In genomic region chr12:6461401-6462233, GRCh38 we compare ENCODE assay signal across 9 cellular contexts. TPM values are rescaled to one million over a fixed set of nuclear protein-coding genes. Genes with fewer than 3 reads are reported as not detected.
DNase-seq lines count a peak whose midpoint lies in the region; ATAC-seq and TF ChIP-seq lines count a peak whose summit lies in the region.
"Had no signal": no experiment of that assay in that cellular context is flagged by ENCODE, and none has a peak within 500 bp of the region (broad histone marks: within the 10 kb centered on the region; RNA-seq: fewer than 3 reads in every experiment).

No MANE protein-coding gene starts in this region.

- CTCF ChIA-PET in CD4-positive, alpha-beta T cell (lab: Charles Lee) = interaction anchor here (0.9 to 3.6 kb wide), 9 partner anchors 8 to 138 kb away, joined by 3 to 27 read pairs (median 6); partner anchors contain the start of genes GAPDH and VAMP1

- POLR2A ChIA-PET in CD4-positive, alpha-beta T cell (lab: Charles Lee) = interaction anchor here (0.6 to 16.2 kb wide), 26 partner anchors 9 to 228 kb away, joined by 3 to 225 read pairs (median 5); partner anchors contain the start of genes CD27, GAPDH, MRPL51 and NOP2

- peak; percentile 59 to 87 (median 74) for DNase-seq in CD4-positive, alpha-beta T cell
- DNase-seq in MV-4-11 (lab: John Stamatoyannopoulos, UW) (peak; percentile 99), activated T-cell treated with anti-CD3 and anti-CD28 coated beads for 24 hours (ENCODE audit: low read depth) (peak; percentile 78), left cardiac atrium (peak; percentile 55), NCI-H345 (lab: John Stamatoyannopoulos, UW) (no peak), coronary artery (ENCODE audit: low spot score) (no peak)
- peak; percentile 54 to 83 (median 67) for DNase-seq in stimulated activated CD4-positive, alpha-beta T cell treated with anti-CD3 and anti-CD28 coated beads, TNF-alpha, amount 100 ng/mL, for 24 hours (ENCODE audit: low read depth in 3 of 3)

- no peaks in the 10 kb centered on the region for H3K27me3 Mint-ChIP-seq in CD4-positive, alpha-beta T cell

- TF ChIP-seq CTCF in CD4-positive, alpha-beta T cell (IDR thresholded peaks at IDR 0.05) = no peak
- TF ChIP-seq CTCF in coronary artery (IDR thresholded peaks at IDR 0.05) = no peak

- H3K4me3 ChIP-seq in coronary artery = no peak overlapping the region

- intact Hi-C loops in CD4-positive, alpha-beta T cell (cut with DNase I, micrococcal nuclease) = loop anchor here in 1 of 2 experiments (1.0 to 2.0 kb wide), 3 partner anchors 9 to 31 kb away; partner anchors contain the start of genes CD27, MRPL51 and TAPBPL
- intact Hi-C loops in left cardiac atrium (cut with DNase I) = loop anchor here in 1 of 2 donors (5.0 kb wide), 1 partner anchor 39 kb away; no protein-coding TSS in a partner anchor

- H3K27ac Mint-ChIP-seq in CD4-positive, alpha-beta T cell = peak overlapping the region; percentile 92

- peak; percentile 82 for ATAC-seq in CD4-positive, alpha-beta T cell (ENCODE audit: poor library complexity)
- ATAC-seq in GM21528 (IDR thresholded peaks at IDR 0.05; ENCODE audit: low FRiP score, unreplicated experiment) (peak; percentile 67), left cardiac atrium (peak; percentile 59 to 68)

- peaks cover 85% of the 10 kb centered on the region for H3K4me1 Mint-ChIP-seq in CD4-positive, alpha-beta T cell (ENCODE audit: low read depth)

- H3K27me3 ChIP-seq in CD4-positive, alpha-beta T cell (ENCODE audit: control insufficient read depth, insufficient read depth, low read length) = no peaks in the 10 kb centered on the region

- H3K9me3 Mint-ChIP-seq in CD4-positive, alpha-beta T cell = no peaks in the 10 kb centered on the region

- H3K36me3 Mint-ChIP-seq in CD4-positive, alpha-beta T cell (ENCODE audit: low read depth) = peaks cover 90% of the 10 kb centered on the region

- peak overlapping the region; percentile 79 for H3K4me3 Mint-ChIP-seq in CD4-positive, alpha-beta T cell

- H3K27ac ChIP-seq in CD4-positive, alpha-beta T cell (ENCODE audit: low read depth, low read length) = peak overlapping the region; percentile 97
- H3K27ac ChIP-seq in coronary artery = peak overlapping the region in 1 of 2 donors; percentile 27

- no peaks in the 10 kb centered on the region for H3K9me3 ChIP-seq in CD4-positive, alpha-beta T cell (ENCODE audit: control insufficient read depth, low read length)
- H3K9me3 ChIP-seq: Caco-2 had no signal

RNA-seq across cellular contexts. Expression of gene VAMP1, which starts 8.9 kb away (rescaled TPM):
- total RNA-seq in CD4-positive, alpha-beta T cell = 10 to 100 TPM; 84.8 to 87.7 TPM
- total RNA-seq in left cardiac atrium = 1 to 10 TPM; 3.6 to 6.2 TPM

RNA-seq across cellular contexts. Expression of gene TAPBPL, which starts 9.8 kb away (rescaled TPM):
- total RNA-seq in CD4-positive, alpha-beta T cell = 10 to 100 TPM; 14.7 to 15.8 TPM
- 10 to 100 TPM; 11.8 to 15.2 TPM for total RNA-seq in left cardiac atrium

RNA-seq across cellular contexts. Expression of gene CD27, which starts 16.9 kb away (rescaled TPM):
- 10 to 100 TPM; 42.7 to 46.1 TPM for total RNA-seq in CD4-positive, alpha-beta T cell
- total RNA-seq in left cardiac atrium = under 1 TPM; 0.26 to 0.35 TPM
- total RNA-seq: Caco-2 had no signal

RNA-seq across cellular contexts. Expression of gene MRPL51, which starts 31.4 kb away (rescaled TPM):
- total RNA-seq in CD4-positive, alpha-beta T cell = 10 to 100 TPM; 15.1 to 16.7 TPM
- 100 to 1,000 TPM; 202 to 203 TPM for total RNA-seq in left cardiac atrium

RNA-seq across cellular contexts. Expression of gene NCAPD2, which starts 32.3 kb away (rescaled TPM):
- total RNA-seq in CD4-positive, alpha-beta T cell = 10 to 100 TPM; 13.7 to 14.9 TPM
- total RNA-seq in left cardiac atrium = 10 to 100 TPM; 12.4 to 15.8 TPM

Comparison
In these comparisons a context has a peak if more than half of its experiments do, and no peak if none do; other contexts are left out.
1. DNase-seq: peak in CD4-positive, alpha-beta T cell (10 of 10), MV-4-11 (single experiment), activated T-cell treated with anti-CD3 and anti-CD28 coated beads for 24 hours (single experiment), left cardiac atrium (single experiment) and stimulated activated CD4-positive, alpha-beta T cell treated with anti-CD3 and anti-CD28 coated beads, TNF-alpha, amount 100 ng/mL, for 24 hours (3 of 3); none in NCI-H345 (single experiment) and coronary artery (single experiment).
2. RNA of gene VAMP1, which starts 8.9 kb away (total RNA-seq): 84.8 to 87.7 TPM in CD4-positive, alpha-beta T cell; 3.6 to 6.2 TPM in left cardiac atrium; every median in the first group is over 10 times any median in the second.
3. RNA of gene CD27, which starts 16.9 kb away (total RNA-seq): 42.7 to 46.1 TPM in CD4-positive, alpha-beta T cell; 0.26 to 0.35 TPM in left cardiac atrium; every median in the first group is over 10 times any median in the second.
4. Peak in every context shown above with its lines, with median percentiles within 50 percentile points of each other: ATAC-seq.